ENCODE assay signal across 19 cellular contexts in genomic region chr17:74027539-74027938, GRCh38.
"Had no signal": no experiment of that assay in that cellular context is flagged by ENCODE, and none has a peak within 500 bp of the region (broad histone marks: within the 10 kb centered on the region; RNA-seq: fewer than 3 reads in every experiment).

No MANE protein-coding gene starts in this region.

- H3K9me3 ChIP-seq: colonic mucosa, esophagus squamous epithelium, stomach, thoracic aorta, transverse colon had no signal

- H3K36me3 Mint-ChIP-seq: immature natural killer cell; naive thymus-derived CD4-positive, alpha-beta T cell had no signal

- H3K4me1 Mint-ChIP-seq: naive thymus-derived CD4-positive, alpha-beta T cell had no signal

- H3K4me3 Mint-ChIP-seq: immature natural killer cell; naive thymus-derived CD4-positive, alpha-beta T cell had no signal

- H3K27me3 ChIP-seq: colonic mucosa, transverse colon had no signal

- H3K27ac ChIP-seq: colonic mucosa, esophagus squamous epithelium, gastroesophageal sphincter, stomach, thoracic aorta, transverse colon had no signal

- H3K4me1 ChIP-seq: colonic mucosa, esophagus squamous epithelium, gastroesophageal sphincter, stomach, transverse colon had no signal

- DNase-seq: colonic mucosa; dermis blood vessel endothelial cell; esophagus squamous epithelium; foreskin fibroblast; glutamatergic neuron; immature natural killer cell; left colon; left ventricle myocardium superior; mesenchymal stem cell; naive thymus-derived CD4-positive, alpha-beta T cell; stimulated activated CD4-positive, alpha-beta T cell treated with anti-CD3 and anti-CD28 coated beads, Interleukin-2, amount 100 ng/mL, for 24 hours; stimulated activated CD4-positive, alpha-beta T cell treated with anti-CD3 and anti-CD28 coated beads, Interleukin-4, amount 100 ng/mL, for 4 hours; stimulated activated naive CD4-positive, alpha-beta T cell; stomach; transverse colon had no signal

- H3K4me3 ChIP-seq: colonic mucosa, esophagus squamous epithelium, gastroesophageal sphincter, lung, stomach, thoracic aorta, transverse colon had no signal

- H3K27ac Mint-ChIP-seq: immature natural killer cell; naive thymus-derived CD4-positive, alpha-beta T cell had no signal

- ATAC-seq: gastroesophageal sphincter; left colon; left ventricle myocardium superior; naive thymus-derived CD4-positive, alpha-beta T cell; sciatic nerve had no signal

- H3K36me3 ChIP-seq: colonic mucosa, esophagus squamous epithelium, gastroesophageal sphincter, stomach, thoracic aorta, transverse colon had no signal

- H3K9me3 Mint-ChIP-seq: immature natural killer cell; naive thymus-derived CD4-positive, alpha-beta T cell had no signal
